ENCODE assay signal across 8 cellular contexts in genomic region chr12:55929306-55929791, GRCh38. TPM values are rescaled to one million over a fixed set of nuclear protein-coding genes. Genes with fewer than 3 reads are reported as not detected.
DNase-seq lines count a peak whose midpoint lies in the region; ATAC-seq lines count a peak whose summit lies in the region.

No MANE protein-coding gene starts in this region.

- H3K4me3 ChIP-seq in CD4-positive, CD25-positive, alpha-beta regulatory T cell (ENCODE audit: low read depth, low read length), result peak overlapping the region; percentile 94
- peak overlapping the region; percentile 75 for H3K4me3 ChIP-seq in mononuclear cell (ENCODE audit: low read length)

- peaks cover 28% of the 10 kb centered on the region for H3K27me3 Mint-ChIP-seq in CD4-positive, CD25-positive, alpha-beta regulatory T cell
- no peaks in the 10 kb centered on the region for H3K27me3 Mint-ChIP-seq in stimulated activated naive CD8-positive, alpha-beta T cell treated with anti-CD3 and anti-CD28 coated beads, Interleukin-15, Interleukin-2, amounts not matched to agents 100 ng/mL and 50 ng/mL, for 24 hours

- H3K27ac Mint-ChIP-seq in CD4-positive, CD25-positive, alpha-beta regulatory T cell, result peak overlapping the region; percentile 97 to 99 (median 98)
- H3K27ac Mint-ChIP-seq in stimulated activated naive CD8-positive, alpha-beta T cell treated with anti-CD3 and anti-CD28 coated beads, Interleukin-15, Interleukin-2, amounts not matched to agents 100 ng/mL and 50 ng/mL, for 24 hours, result peak overlapping the region; percentile 97

- DNase-seq in CD4-positive, CD25-positive, alpha-beta regulatory T cell, result peak; percentile 83 to 98 (median 94)
- DNase-seq in NOMO-1 treated with DMSO at 0.1 percent for 48 hours (lab: John Stamatoyannopoulos, UW; ENCODE audit: unreplicated experiment) (peak; percentile 16), islet precursor cell (no peak), epidermal melanocyte (ENCODE audit: insufficient read length, low spot score) (no peak)
- peak; percentile 71 to 77 for DNase-seq in activated T-helper 1 cell treated with anti-CD3 and anti-CD28 coated beads, Interleukin-2, amount 50 U/mL, for 16 hours (ENCODE audit: low read depth in 1 of 2, low spot score in 1 of 2)

- peaks cover 62% of the 10 kb centered on the region for H3K4me1 ChIP-seq in CD4-positive, CD25-positive, alpha-beta regulatory T cell (ENCODE audit: control insufficient read depth, insufficient read depth, low read length, poor library complexity, severe bottlenecking)
- H3K4me1 ChIP-seq in mononuclear cell (ENCODE audit: insufficient read depth, low read length), result peaks cover 78% of the 10 kb centered on the region

- peak overlapping the region; percentile 92 for H3K27ac ChIP-seq in CD4-positive, CD25-positive, alpha-beta regulatory T cell (ENCODE audit: insufficient read depth, low read length, poor library complexity, severe bottlenecking)

- H3K36me3 ChIP-seq in CD4-positive, CD25-positive, alpha-beta regulatory T cell (ENCODE audit: control insufficient read depth, insufficient read depth, low read length), result peaks cover 6% of the 10 kb centered on the region

- peaks cover 22 to 59% (median 43%) of the 10 kb centered on the region in 4 donors for H3K4me1 Mint-ChIP-seq in CD4-positive, CD25-positive, alpha-beta regulatory T cell
- H3K4me1 Mint-ChIP-seq in stimulated activated naive CD8-positive, alpha-beta T cell treated with anti-CD3 and anti-CD28 coated beads, Interleukin-15, Interleukin-2, amounts not matched to agents 100 ng/mL and 50 ng/mL, for 24 hours (ENCODE audit: low read depth), result peaks cover 70% of the 10 kb centered on the region

- no peaks in the 10 kb centered on the region for H3K27me3 ChIP-seq in CD4-positive, CD25-positive, alpha-beta regulatory T cell (ENCODE audit: control insufficient read depth, insufficient read depth, low read length)
- no peaks in the 10 kb centered on the region for H3K27me3 ChIP-seq in mononuclear cell (ENCODE audit: insufficient read depth, low read length)

- ATAC-seq in CD4-positive, CD25-positive, alpha-beta regulatory T cell (ENCODE audit: low read depth in 2 of 2), result peak; percentile 59 to 61
- peak; percentile 37 for ATAC-seq in GM21447 (IDR thresholded peaks at IDR 0.05; ENCODE audit: unreplicated experiment)

- H3K4me3 Mint-ChIP-seq in CD4-positive, CD25-positive, alpha-beta regulatory T cell, result peak overlapping the region; percentile 90 to 100 (median 98)
- H3K4me3 Mint-ChIP-seq in stimulated activated naive CD8-positive, alpha-beta T cell treated with anti-CD3 and anti-CD28 coated beads, Interleukin-15, Interleukin-2, amounts not matched to agents 100 ng/mL and 50 ng/mL, for 24 hours, result peak overlapping the region; percentile 95

- H3K36me3 Mint-ChIP-seq in CD4-positive, CD25-positive, alpha-beta regulatory T cell, result peaks cover 30% of the 10 kb centered on the region
- H3K36me3 Mint-ChIP-seq in stimulated activated naive CD8-positive, alpha-beta T cell treated with anti-CD3 and anti-CD28 coated beads, Interleukin-15, Interleukin-2, amounts not matched to agents 100 ng/mL and 50 ng/mL, for 24 hours (ENCODE audit: low read depth), result peaks cover 35% of the 10 kb centered on the region

- no peaks in the 10 kb centered on the region for H3K9me3 ChIP-seq in CD4-positive, CD25-positive, alpha-beta regulatory T cell (ENCODE audit: control insufficient read depth in 2 of 2, low read length in 2 of 2)
- no peaks in the 10 kb centered on the region for H3K9me3 ChIP-seq in mononuclear cell (ENCODE audit: low read depth, low read length)

- H3K9me3 Mint-ChIP-seq in CD4-positive, CD25-positive, alpha-beta regulatory T cell, result peaks cover 0 to 4% (median 0%) of the 10 kb centered on the region in 7 donors
- H3K9me3 Mint-ChIP-seq in stimulated activated naive CD8-positive, alpha-beta T cell treated with anti-CD3 and anti-CD28 coated beads, Interleukin-15, Interleukin-2, amounts not matched to agents 100 ng/mL and 50 ng/mL, for 24 hours, result no peaks in the 10 kb centered on the region

RNA-seq across cellular contexts. Expression of gene DGKA, which starts 1.6 kb away (rescaled TPM):
- total RNA-seq in CD4-positive, CD25-positive, alpha-beta regulatory T cell, result 1,086 TPM
- polyA plus RNA-seq in CD4-positive, CD25-positive, alpha-beta regulatory T cell, result 100 to 1,000 TPM; 225 to 284 (median 253) TPM
- 329 TPM for total RNA-seq in mononuclear cell

RNA-seq across cellular contexts. Expression of gene PYM1, which starts 1.7 kb away (rescaled TPM):
- total RNA-seq in CD4-positive, CD25-positive, alpha-beta regulatory T cell, result 34.0 TPM
- 100 to 1,000 TPM in 3 of 4 donors, 10 to 100 TPM in 1; 99.3 to 123 (median 114) TPM for polyA plus RNA-seq in CD4-positive, CD25-positive, alpha-beta regulatory T cell
- 21.2 TPM for total RNA-seq in mononuclear cell

RNA-seq across cellular contexts. Expression of gene PMEL, which starts 36.5 kb away (rescaled TPM):
- total RNA-seq in CD4-positive, CD25-positive, alpha-beta regulatory T cell, result 0.69 TPM
- under 1 TPM in 3 of 4 donors, not detected in 1; 0.52 to 0.86 (median 0.57) TPM for polyA plus RNA-seq in CD4-positive, CD25-positive, alpha-beta regulatory T cell
- total RNA-seq in mononuclear cell, result not detected

RNA-seq across cellular contexts. Expression of gene CDK2, which starts 37.3 kb away (rescaled TPM):
- 28.0 TPM for total RNA-seq in CD4-positive, CD25-positive, alpha-beta regulatory T cell
- 10 to 100 TPM in 2 of 4 donors, 1 to 10 TPM in 2; 8.4 to 12.6 (median 10.0) TPM for polyA plus RNA-seq in CD4-positive, CD25-positive, alpha-beta regulatory T cell
- 6.9 TPM for total RNA-seq in mononuclear cell

RNA-seq across cellular contexts. Expression of gene RAB5B, which starts 44.5 kb away (rescaled TPM):
- total RNA-seq in CD4-positive, CD25-positive, alpha-beta regulatory T cell, result 60.8 TPM
- 10 to 100 TPM; 66.8 to 73.4 (median 68.3) TPM for polyA plus RNA-seq in CD4-positive, CD25-positive, alpha-beta regulatory T cell
- 25.1 TPM for total RNA-seq in mononuclear cell

Comparison
In these comparisons a context has a peak if more than half of its experiments do, and no peak if none do; other contexts are left out.
1. DNase-seq: peak in CD4-positive, CD25-positive, alpha-beta regulatory T cell (3 of 3), NOMO-1 treated with DMSO at 0.1 percent for 48 hours (single experiment) and activated T-helper 1 cell treated with anti-CD3 and anti-CD28 coated beads, Interleukin-2, amount 50 U/mL, for 16 hours (2 of 2); none in islet precursor cell (single experiment) and epidermal melanocyte (single experiment).